ENCODE assay signal across 1 cellular context in the genomic region with DNA sequence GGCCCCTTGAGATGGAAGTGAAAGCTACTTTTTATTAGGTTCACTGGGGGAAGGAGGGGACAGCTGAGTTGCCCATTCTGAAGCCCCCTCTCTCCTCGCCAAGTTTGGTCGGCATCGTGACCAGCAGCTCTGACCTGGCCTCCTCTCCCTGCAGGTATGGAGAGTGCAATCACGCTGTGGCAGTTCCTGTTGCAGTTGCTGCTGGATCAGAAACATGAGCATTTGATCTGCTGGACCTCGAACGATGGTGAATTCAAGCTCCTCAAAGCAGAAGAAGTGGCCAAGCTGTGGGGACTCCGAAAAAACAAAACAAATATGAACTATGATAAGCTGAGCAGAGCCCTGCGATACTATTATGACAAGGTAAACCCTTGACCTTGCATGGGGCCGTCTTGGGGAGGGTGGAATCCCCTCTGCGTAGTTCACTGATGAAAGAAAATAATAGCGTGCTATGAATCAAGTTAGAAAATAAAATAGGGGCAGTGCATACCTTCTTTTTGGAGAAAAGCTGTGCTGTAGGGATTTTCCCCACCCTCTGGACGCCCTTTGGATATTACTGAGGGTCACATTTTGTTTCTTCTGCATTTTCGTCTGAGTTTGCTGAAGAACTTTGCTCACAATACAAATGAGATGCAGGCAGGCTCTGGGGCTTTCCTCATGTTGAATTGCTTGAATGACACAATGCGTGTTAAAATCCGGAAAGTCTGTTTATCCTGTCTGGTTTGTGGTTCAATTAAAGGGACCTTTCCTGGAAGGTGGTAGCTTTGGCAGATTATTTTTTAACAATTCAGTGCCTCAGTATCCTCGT.
TF ChIP-seq lines count a peak whose summit lies in the region.

No MANE protein-coding gene starts in this region.

TF ChIP-seq in GM12878, 131 proteins besides CTCF, POLR2A, EP300 and RAD21 (continued from another document and continues in another):
- TF ChIP-seq IRF5 (IDR thresholded peaks at IDR 0.05; ENCODE audit: borderline replicate concordance) (no peak), RUNX3 (IDR thresholded peaks at IDR 0.05; ENCODE audit: low read length) (peak; percentile 89), TBL1XR1 (IDR thresholded peaks at IDR 0.05; ENCODE audit: low read depth, low read length) (no peak), PAX8 (IDR thresholded peaks at IDR 0.05) (no peak), GABPA (IDR thresholded peaks at IDR 0.05; ENCODE audit: low read depth) (no peak), STAT1 (conservative IDR thresholded peaks at IDR 0.05) (no peak), USF2 (IDR thresholded peaks at IDR 0.05; ENCODE audit: borderline replicate concordance, low read depth, low read length) (no peak), CHD4 (IDR thresholded peaks at IDR 0.05) (no peak), PRDM15 (CRISPR knock-in tag; IDR thresholded peaks at IDR 0.05) (no peak), MTA3 (IDR thresholded peaks at IDR 0.05; ENCODE audit: borderline replicate concordance, low read length) (0 out of 2 replicates have a peak, but pooled peaks have one; percentile 39), NR2F1 (conservative IDR thresholded peaks at IDR 0.05) (peak; percentile 77), PBX3 (IDR thresholded peaks at IDR 0.05; ENCODE audit: insufficient replicate concordance, low read depth, low read length) (no peak), SMC3 (IDR thresholded peaks at IDR 0.05; ENCODE audit: borderline replicate concordance, low read length) (no peak), MLLT1 (IDR thresholded peaks at IDR 0.05) (no peak), E2F4 (IDR thresholded peaks at IDR 0.05; ENCODE audit: low read depth, low read length) (no peak), TCF3 (IDR thresholded peaks at IDR 0.05; ENCODE audit: borderline replicate concordance, insufficient read depth, low read depth, low read length) (no peak), HCFC1 (IDR thresholded peaks at IDR 0.05; ENCODE audit: low read length) (no peak), IKZF2 (IDR thresholded peaks at IDR 0.05) (peak; percentile 35 to 47; a peak in 2 of 4 replicates), BMI1 (IDR thresholded peaks at IDR 0.05; ENCODE audit: borderline replicate concordance) (no peak), EZH2 (IDR thresholded peaks at IDR 0.05; ENCODE audit: borderline replicate concordance, control insufficient read depth, low read depth, low read length) (no peak), CHD2 (IDR thresholded peaks at IDR 0.05; ENCODE audit: borderline replicate concordance, low read depth, low read length) (no peak), ZZZ3 (IDR thresholded peaks at IDR 0.05; ENCODE audit: control insufficient read depth, insufficient read length, low read depth) (no peak), TCF7 (IDR thresholded peaks at IDR 0.05; ENCODE audit: borderline replicate concordance) (no peak), JUNB (IDR thresholded peaks at IDR 0.05) (peak; percentile 64), CREM (IDR thresholded peaks at IDR 0.05; ENCODE audit: low read depth) (no peak; the same call in 1 of the 2 replicates)
- TF ChIP-seq, protein P1, sequence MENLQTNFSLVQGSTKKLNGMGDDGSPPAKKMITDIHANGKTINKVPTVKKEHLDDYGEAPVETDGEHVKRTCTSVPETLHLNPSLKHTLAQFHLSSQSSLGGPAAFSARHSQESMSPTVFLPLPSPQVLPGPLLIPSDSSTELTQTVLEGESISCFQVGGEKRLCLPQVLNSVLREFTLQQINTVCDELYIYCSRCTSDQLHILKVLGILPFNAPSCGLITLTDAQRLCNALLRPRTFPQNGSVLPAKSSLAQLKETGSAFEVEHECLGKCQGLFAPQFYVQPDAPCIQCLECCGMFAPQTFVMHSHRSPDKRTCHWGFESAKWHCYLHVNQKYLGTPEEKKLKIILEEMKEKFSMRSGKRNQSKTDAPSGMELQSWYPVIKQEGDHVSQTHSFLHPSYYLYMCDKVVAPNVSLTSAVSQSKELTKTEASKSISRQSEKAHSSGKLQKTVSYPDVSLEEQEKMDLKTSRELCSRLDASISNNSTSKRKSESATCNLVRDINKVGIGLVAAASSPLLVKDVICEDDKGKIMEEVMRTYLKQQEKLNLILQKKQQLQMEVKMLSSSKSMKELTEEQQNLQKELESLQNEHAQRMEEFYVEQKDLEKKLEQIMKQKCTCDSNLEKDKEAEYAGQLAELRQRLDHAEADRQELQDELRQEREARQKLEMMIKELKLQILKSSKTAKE (IDR thresholded peaks at IDR 0.05; ENCODE audit: low read depth, poor library complexity, severe bottlenecking), result peak; percentile 38
- TF ChIP-seq, protein P2, sequence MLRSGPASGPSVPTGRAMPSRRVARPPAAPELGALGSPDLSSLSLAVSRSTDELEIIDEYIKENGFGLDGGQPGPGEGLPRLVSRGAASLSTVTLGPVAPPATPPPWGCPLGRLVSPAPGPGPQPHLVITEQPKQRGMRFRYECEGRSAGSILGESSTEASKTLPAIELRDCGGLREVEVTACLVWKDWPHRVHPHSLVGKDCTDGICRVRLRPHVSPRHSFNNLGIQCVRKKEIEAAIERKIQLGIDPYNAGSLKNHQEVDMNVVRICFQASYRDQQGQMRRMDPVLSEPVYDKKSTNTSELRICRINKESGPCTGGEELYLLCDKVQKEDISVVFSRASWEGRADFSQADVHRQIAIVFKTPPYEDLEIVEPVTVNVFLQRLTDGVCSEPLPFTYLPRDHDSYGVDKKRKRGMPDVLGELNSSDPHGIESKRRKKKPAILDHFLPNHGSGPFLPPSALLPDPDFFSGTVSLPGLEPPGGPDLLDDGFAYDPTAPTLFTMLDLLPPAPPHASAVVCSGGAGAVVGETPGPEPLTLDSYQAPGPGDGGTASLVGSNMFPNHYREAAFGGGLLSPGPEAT (IDR thresholded peaks at IDR 0.05; ENCODE audit: low read depth), result peak; percentile 60; the same call in 1 of the 2 replicates
- TF ChIP-seq, protein P3, sequence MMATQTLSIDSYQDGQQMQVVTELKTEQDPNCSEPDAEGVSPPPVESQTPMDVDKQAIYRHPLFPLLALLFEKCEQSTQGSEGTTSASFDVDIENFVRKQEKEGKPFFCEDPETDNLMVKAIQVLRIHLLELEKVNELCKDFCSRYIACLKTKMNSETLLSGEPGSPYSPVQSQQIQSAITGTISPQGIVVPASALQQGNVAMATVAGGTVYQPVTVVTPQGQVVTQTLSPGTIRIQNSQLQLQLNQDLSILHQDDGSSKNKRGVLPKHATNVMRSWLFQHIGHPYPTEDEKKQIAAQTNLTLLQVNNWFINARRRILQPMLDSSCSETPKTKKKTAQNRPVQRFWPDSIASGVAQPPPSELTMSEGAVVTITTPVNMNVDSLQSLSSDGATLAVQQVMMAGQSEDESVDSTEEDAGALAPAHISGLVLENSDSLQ (IDR thresholded peaks at IDR 0.05), result peak; percentile 54; the same call in 1 of the 2 replicates
- TF ChIP-seq, protein P4, sequence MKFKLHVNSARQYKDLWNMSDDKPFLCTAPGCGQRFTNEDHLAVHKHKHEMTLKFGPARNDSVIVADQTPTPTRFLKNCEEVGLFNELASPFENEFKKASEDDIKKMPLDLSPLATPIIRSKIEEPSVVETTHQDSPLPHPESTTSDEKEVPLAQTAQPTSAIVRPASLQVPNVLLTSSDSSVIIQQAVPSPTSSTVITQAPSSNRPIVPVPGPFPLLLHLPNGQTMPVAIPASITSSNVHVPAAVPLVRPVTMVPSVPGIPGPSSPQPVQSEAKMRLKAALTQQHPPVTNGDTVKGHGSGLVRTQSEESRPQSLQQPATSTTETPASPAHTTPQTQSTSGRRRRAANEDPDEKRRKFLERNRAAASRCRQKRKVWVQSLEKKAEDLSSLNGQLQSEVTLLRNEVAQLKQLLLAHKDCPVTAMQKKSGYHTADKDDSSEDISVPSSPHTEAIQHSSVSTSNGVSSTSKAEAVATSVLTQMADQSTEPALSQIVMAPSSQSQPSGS (IDR thresholded peaks at IDR 0.05; ENCODE audit: low read length), result peak; percentile 40; the same call in 1 of the 2 replicates
- TF ChIP-seq, protein P5, sequence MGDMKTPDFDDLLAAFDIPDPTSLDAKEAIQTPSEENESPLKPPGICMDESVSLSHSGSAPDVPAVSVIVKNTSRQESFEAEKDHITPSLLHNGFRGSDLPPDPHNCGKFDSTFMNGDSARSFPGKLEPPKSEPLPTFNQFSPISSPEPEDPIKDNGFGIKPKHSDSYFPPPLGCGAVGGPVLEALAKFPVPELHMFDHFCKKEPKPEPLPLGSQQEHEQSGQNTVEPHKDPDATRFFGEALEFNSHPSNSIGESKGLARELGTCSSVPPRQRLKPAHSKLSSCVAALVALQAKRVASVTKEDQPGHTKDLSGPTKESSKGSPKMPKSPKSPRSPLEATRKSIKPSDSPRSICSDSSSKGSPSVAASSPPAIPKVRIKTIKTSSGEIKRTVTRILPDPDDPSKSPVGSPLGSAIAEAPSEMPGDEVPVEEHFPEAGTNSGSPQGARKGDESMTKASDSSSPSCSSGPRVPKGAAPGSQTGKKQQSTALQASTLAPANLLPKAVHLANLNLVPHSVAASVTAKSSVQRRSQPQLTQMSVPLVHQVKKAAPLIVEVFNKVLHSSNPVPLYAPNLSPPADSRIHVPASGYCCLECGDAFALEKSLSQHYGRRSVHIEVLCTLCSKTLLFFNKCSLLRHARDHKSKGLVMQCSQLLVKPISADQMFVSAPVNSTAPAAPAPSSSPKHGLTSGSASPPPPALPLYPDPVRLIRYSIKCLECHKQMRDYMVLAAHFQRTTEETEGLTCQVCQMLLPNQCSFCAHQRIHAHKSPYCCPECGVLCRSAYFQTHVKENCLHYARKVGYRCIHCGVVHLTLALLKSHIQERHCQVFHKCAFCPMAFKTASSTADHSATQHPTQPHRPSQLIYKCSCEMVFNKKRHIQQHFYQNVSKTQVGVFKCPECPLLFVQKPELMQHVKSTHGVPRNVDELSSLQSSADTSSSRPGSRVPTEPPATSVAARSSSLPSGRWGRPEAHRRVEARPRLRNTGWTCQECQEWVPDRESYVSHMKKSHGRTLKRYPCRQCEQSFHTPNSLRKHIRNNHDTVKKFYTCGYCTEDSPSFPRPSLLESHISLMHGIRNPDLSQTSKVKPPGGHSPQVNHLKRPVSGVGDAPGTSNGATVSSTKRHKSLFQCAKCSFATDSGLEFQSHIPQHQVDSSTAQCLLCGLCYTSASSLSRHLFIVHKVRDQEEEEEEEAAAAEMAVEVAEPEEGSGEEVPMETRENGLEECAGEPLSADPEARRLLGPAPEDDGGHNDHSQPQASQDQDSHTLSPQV (IDR thresholded peaks at IDR 0.05), result no peak
